ENCODE assay signal across 24 cellular contexts in genomic region chr4:84063618-84064017, GRCh38.
"Had no signal": no experiment of that assay in that cellular context is flagged by ENCODE, and none has a peak within 500 bp of the region (broad histone marks: within the 10 kb centered on the region; RNA-seq: fewer than 3 reads in every experiment).

No MANE protein-coding gene starts in this region.

- H3K27me3 ChIP-seq: esophagus muscularis mucosa, gastrocnemius medialis, left lung, right lobe of liver had no signal

- H3K4me3 ChIP-seq: dorsolateral prefrontal cortex, esophagus muscularis mucosa, gastrocnemius medialis, left lung, right lobe of liver, skin epidermis, thoracic aorta had no signal

- FAIRE-seq: colon had no signal

- H3K27ac ChIP-seq: dorsolateral prefrontal cortex, esophagus muscularis mucosa, gastrocnemius medialis, left lung, right lobe of liver, skin epidermis, thoracic aorta had no signal

- H3K4me1 ChIP-seq: esophagus muscularis mucosa, gastrocnemius medialis, left lung, right lobe of liver had no signal

- ATAC-seq: activated CD4-positive, CD25-positive, alpha-beta regulatory T cell treated with anti-CD3 and anti-CD28 coated beads, Interleukin-2, amount 50 U/mL, for 24 hours; activated CD8-positive, alpha-beta T cell treated with anti-CD3 and anti-CD28 coated beads, Interleukin-2, amount 10 ng/mL, durations not matched to agents 7 days and 5 days; activated naive CD8-positive, alpha-beta T cell treated with anti-CD3 and anti-CD28 coated beads, Interleukin-2, amount 50 U/mL, for 24 hours; effector memory CD8-positive, alpha-beta T cell; gastrocnemius medialis; left lung; naive thymus-derived CD4-positive, alpha-beta T cell; right lobe of liver; stimulated activated effector memory CD8-positive, alpha-beta T cell treated with anti-CD3 and anti-CD28 coated beads, Interleukin-12 subunit alpha, Interleukin-12 subunit beta, amount 100 ng/mL, for 72 hours had no signal

- H3K9me3 ChIP-seq: esophagus muscularis mucosa, gastrocnemius medialis, left lung, right lobe of liver, thoracic aorta had no signal

- DNase-seq: activated CD4-positive, alpha-beta T cell treated with anti-CD3 and anti-CD28 coated beads, Interleukin-2, amount 10 ng/mL, durations not matched to agents 7 days and 5 days; activated CD8-positive, alpha-beta T cell treated with anti-CD3 and anti-CD28 coated beads, Interleukin-2, amount 10 ng/mL, durations not matched to agents 7 days and 5 days; activated gamma-delta T cell; activated naive CD4-positive, alpha-beta T cell treated with anti-CD3 and anti-CD28 coated beads, Interleukin-2, amount 50 U/mL, for 16 hours; activated naive CD8-positive, alpha-beta T cell treated with anti-CD3 and anti-CD28 coated beads, Interleukin-2, amount 50 U/mL, for 24 hours; caudate nucleus; dorsolateral prefrontal cortex; effector memory CD8-positive, alpha-beta T cell; gastrocnemius medialis; hippocampal formation; kidney glomerular epithelial cell; left lung; naive thymus-derived CD4-positive, alpha-beta T cell; occipital lobe; posterior cingulate gyrus; right lobe of liver; stimulated activated CD4-positive, alpha-beta T cell treated with anti-CD3 and anti-CD28 coated beads, Interleukin-1b, Interleukin-23, amount 100 ng/mL, for 48 hours; T1000 had no signal

- H3K36me3 ChIP-seq: esophagus muscularis mucosa, gastrocnemius medialis, left lung, right lobe of liver, thoracic aorta had no signal
